1 cellular context compared by ENCODE assay signal in the genomic region with DNA sequence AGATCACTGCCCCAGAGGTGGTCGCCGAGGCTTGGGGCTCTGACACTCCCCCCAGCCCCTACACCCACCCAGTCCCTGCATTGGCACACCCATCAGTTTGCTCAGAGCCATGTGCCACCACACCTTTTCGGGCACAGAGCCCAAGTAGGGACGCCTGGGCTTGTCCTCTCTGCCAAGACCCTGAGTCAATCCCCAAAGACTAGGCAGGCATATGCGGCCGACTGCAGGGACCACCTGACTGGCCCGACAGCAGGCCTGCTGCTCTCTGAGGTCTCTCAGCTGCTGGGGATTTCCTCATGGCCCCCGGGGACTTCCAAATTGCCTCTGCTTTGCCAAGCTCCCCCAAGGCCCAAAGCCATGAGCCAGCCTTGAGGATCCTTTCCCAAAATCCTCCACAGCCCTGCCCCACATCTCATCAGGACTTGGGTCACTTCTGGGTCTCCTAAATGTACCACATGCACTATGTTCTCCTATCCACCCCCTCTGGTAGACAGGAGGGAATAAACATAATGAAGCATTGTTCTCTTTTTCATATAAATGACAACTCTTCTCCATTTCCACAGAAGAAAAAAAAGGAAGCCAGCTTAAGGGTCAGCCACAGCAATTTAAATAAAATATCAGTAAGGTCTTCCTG.
TF ChIP-seq lines count a peak whose summit lies in the region.

No MANE protein-coding gene starts in this region.

TF ChIP-seq in A549, 52 proteins besides CTCF, POLR2A, EP300 and RAD21 (continued from another document):
- TF ChIP-seq, protein P1, sequence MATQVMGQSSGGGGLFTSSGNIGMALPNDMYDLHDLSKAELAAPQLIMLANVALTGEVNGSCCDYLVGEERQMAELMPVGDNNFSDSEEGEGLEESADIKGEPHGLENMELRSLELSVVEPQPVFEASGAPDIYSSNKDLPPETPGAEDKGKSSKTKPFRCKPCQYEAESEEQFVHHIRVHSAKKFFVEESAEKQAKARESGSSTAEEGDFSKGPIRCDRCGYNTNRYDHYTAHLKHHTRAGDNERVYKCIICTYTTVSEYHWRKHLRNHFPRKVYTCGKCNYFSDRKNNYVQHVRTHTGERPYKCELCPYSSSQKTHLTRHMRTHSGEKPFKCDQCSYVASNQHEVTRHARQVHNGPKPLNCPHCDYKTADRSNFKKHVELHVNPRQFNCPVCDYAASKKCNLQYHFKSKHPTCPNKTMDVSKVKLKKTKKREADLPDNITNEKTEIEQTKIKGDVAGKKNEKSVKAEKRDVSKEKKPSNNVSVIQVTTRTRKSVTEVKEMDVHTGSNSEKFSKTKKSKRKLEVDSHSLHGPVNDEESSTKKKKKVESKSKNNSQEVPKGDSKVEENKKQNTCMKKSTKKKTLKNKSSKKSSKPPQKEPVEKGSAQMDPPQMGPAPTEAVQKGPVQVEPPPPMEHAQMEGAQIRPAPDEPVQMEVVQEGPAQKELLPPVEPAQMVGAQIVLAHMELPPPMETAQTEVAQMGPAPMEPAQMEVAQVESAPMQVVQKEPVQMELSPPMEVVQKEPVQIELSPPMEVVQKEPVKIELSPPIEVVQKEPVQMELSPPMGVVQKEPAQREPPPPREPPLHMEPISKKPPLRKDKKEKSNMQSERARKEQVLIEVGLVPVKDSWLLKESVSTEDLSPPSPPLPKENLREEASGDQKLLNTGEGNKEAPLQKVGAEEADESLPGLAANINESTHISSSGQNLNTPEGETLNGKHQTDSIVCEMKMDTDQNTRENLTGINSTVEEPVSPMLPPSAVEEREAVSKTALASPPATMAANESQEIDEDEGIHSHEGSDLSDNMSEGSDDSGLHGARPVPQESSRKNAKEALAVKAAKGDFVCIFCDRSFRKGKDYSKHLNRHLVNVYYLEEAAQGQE (IDR thresholded peaks at IDR 0.05), result no peak
- no peak for TF ChIP-seq KDM5A (IDR thresholded peaks at IDR 0.05)
